1 cellular context compared by ENCODE assay signal in genomic region chr16:78650675-78651074, GRCh38.
TF ChIP-seq lines count a peak whose summit lies in the region.

No MANE protein-coding gene starts in this region.

TF ChIP-seq in HepG2, 621 proteins besides CTCF, POLR2A, EP300 and RAD21 (continued from another document):
- TF ChIP-seq, protein P1, sequence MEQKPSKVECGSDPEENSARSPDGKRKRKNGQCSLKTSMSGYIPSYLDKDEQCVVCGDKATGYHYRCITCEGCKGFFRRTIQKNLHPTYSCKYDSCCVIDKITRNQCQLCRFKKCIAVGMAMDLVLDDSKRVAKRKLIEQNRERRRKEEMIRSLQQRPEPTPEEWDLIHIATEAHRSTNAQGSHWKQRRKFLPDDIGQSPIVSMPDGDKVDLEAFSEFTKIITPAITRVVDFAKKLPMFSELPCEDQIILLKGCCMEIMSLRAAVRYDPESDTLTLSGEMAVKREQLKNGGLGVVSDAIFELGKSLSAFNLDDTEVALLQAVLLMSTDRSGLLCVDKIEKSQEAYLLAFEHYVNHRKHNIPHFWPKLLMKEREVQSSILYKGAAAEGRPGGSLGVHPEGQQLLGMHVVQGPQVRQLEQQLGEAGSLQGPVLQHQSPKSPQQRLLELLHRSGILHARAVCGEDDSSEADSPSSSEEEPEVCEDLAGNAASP (CRISPR knock-in tag; IDR thresholded peaks at IDR 0.05; ENCODE audit: borderline replicate concordance): no peak
- TF ChIP-seq MAFF (IDR thresholded peaks at IDR 0.05; ENCODE audit: low read depth, low read length): peak; percentile 82
- no peak for TF ChIP-seq PHF5A (CRISPR knock-in tag; IDR thresholded peaks at IDR 0.05; ENCODE audit: low read depth, unreplicated experiment)
- TF ChIP-seq LCORL (IDR thresholded peaks at IDR 0.05): no peak
- TF ChIP-seq LCORL (CRISPR knock-in tag; IDR thresholded peaks at IDR 0.05): no peak
- TF ChIP-seq TCF7L2 (IDR thresholded peaks at IDR 0.05; ENCODE audit: low read depth, low read length): no peak
- no peak for TF ChIP-seq CCDC6 (CRISPR knock-in tag; IDR thresholded peaks at IDR 0.05)
- TF ChIP-seq FOXP1 (IDR thresholded peaks at IDR 0.05): no peak
- no peak for TF ChIP-seq FOXP1 (CRISPR knock-in tag; IDR thresholded peaks at IDR 0.05)
- TF ChIP-seq PRDM15 (CRISPR knock-in tag; IDR thresholded peaks at IDR 0.05): no peak
